In the genomic region with DNA sequence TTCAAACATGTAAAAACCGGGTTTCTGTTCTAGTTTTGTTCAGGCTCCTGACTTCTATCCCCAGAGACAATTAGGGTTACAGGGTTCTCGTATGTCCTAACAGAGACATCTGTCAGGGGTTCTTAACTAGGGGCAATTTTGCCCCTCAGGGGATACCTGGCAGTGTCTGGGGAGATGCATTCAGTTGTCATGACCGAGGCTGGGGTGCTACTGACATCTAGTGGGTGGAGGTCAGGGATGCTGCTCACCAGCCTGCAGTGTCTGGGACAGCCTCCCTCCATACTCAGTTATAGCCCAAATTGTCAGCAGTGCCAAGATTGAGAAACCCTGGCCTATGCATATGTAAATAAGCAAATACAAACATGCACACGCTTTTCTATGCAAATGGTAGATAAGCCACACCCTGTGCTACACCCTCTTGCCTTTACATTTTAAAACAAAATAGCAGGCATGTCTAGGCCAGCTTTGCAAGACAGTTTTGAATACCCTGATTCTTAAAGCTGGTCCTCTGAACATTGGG, we compare ENCODE assay signal across 9 cellular contexts. TPM values are rescaled to one million over a fixed set of nuclear protein-coding genes. Genes with fewer than 3 reads are reported as not detected.
A peak's percentile ranks its signal among the peaks of the same experiment; 100 is the strongest.
DNase-seq lines count a peak whose midpoint lies in the region; ATAC-seq, FAIRE-seq and TF ChIP-seq lines count a peak whose summit lies in the region.
"Had no signal": no experiment of that assay in that cellular context is flagged by ENCODE, and none has a peak within 500 bp of the region (broad histone marks: within the 10 kb centered on the region; RNA-seq: fewer than 3 reads in every experiment).

No MANE protein-coding gene starts in this region.

- no peak overlapping the region for H3K27ac ChIP-seq in endothelial cell of umbilical vein (ENCODE audit: insufficient read depth, low read depth, low read length)

- in situ Hi-C loops in SK-MEL-5 (cut with HindIII; ENCODE audit: low pct_unique_long_range_greater_than_20kb, low sequenced_read_pairs) = no loop called here

- intact Hi-C loops in endothelial cell of umbilical vein (cut with micrococcal nuclease) = no loop called here

- no peak overlapping the region for H3K9ac ChIP-seq in endothelial cell of umbilical vein (replicated peaks; ENCODE audit: extremely low read depth, insufficient read depth, low read length)

- peak; percentile 2 for TF ChIP-seq CTCF in D721Med (IDR thresholded peaks at IDR 0.05; ENCODE audit: insufficient read depth, missing control alignments)
- TF ChIP-seq CTCF in endothelial cell of umbilical vein (IDR thresholded peaks at IDR 0.05; ENCODE audit: extremely low read depth in 1 of 2, insufficient read depth in 1 of 2, low read depth in 1 of 2, low read length in 2 of 2) = peak; percentile 23 to 24

- H3K79me2 ChIP-seq in endothelial cell of umbilical vein (ENCODE audit: control insufficient read depth, insufficient read depth, low read length) = no peaks in the 10 kb centered on the region

- POLR2A ChIA-PET in endothelial cell of umbilical vein (lab: Charles Lee) = no interaction called here

- no peak overlapping the region for H3K4me3 ChIP-seq in endothelial cell of umbilical vein (replicated peaks in 1 of 3; ENCODE audit: insufficient read depth in 1 of 3, low read depth in 1 of 3, low read length in 3 of 3)

- no peak for FAIRE-seq in D721Med (lab: Jason Lieb, UNC)
- no peak for FAIRE-seq in endothelial cell of umbilical vein (lab: Jason Lieb, UNC)
- FAIRE-seq in urothelium cell line (lab: Jason Lieb, UNC) = no peak
- FAIRE-seq: islet of Langerhans had no signal

- CTCF ChIA-PET in endothelial cell of umbilical vein (lab: Charles Lee) = interaction anchor here (1.0 to 3.3 kb wide), 3 partner anchors 10 to 274 kb away, joined by 3 to 17 read pairs (median 16); partner anchors contain the start of gene SOCS1

- dilution Hi-C loops in endothelial cell of umbilical vein (cut with MboI; ENCODE audit: extremely low pct_ligation_motif_present, low sequenced_read_pairs) = no loop called here

- no peak for TF ChIP-seq POLR2A in endothelial cell of umbilical vein (IDR thresholded peaks at IDR 0.05; ENCODE audit: low read depth, low read length)

- no peak overlapping the region for H2AFZ ChIP-seq in endothelial cell of umbilical vein (ENCODE audit: low read depth, low read length)

- no peaks in the 10 kb centered on the region for H4K20me1 ChIP-seq in endothelial cell of umbilical vein (replicated peaks; ENCODE audit: control insufficient read depth, extremely low read depth, insufficient read depth, low read length)

- no peak overlapping the region for H3K4me2 ChIP-seq in endothelial cell of umbilical vein (ENCODE audit: insufficient read depth, low read length)

- no peaks in the 10 kb centered on the region for H3K27me3 ChIP-seq in endothelial cell of umbilical vein (ENCODE audit: control insufficient read depth in 2 of 2, insufficient read depth in 2 of 2, low read length in 2 of 2)

- no peaks in the 10 kb centered on the region for H3K9me3 ChIP-seq in endothelial cell of umbilical vein (replicated peaks; ENCODE audit: control insufficient read depth, insufficient read depth, low read length)

- DNase-seq in D721Med (ENCODE audit: insufficient read length, low spot score) = no peak
- DNase-seq in SK-MEL-5 (ENCODE audit: low read depth, low spot score) = peak; percentile 49
- DNase-seq in endothelial cell of umbilical vein (ENCODE audit: low read depth, low spot score) = no peak
- DNase-seq in urothelium cell line (ENCODE audit: low spot score) = peak; percentile 49
- DNase-seq in NCI-H2196 treated with DMSO at 0.1 percent for 48 hours (lab: John Stamatoyannopoulos, UW; ENCODE audit: unreplicated experiment) = no peak
- no peak for DNase-seq in EL

- ATAC-seq in GM19328 (IDR thresholded peaks at IDR 0.05; ENCODE audit: unreplicated experiment) (peak; percentile 54), HG03175 (IDR thresholded peaks at IDR 0.05; ENCODE audit: unreplicated experiment) (peak; percentile 81)

- BruUV-seq in endothelial cell of umbilical vein (replicated peaks; lab: Mats Ljungman, UMichigan) = no TSS peak

- H3K36me3 ChIP-seq in endothelial cell of umbilical vein (ENCODE audit: control insufficient read depth in 2 of 2, extremely low read depth in 1 of 2, insufficient read depth in 2 of 2, low read length in 2 of 2) = peaks cover 0 to 5% of the 10 kb centered on the region in 2 experiments

- H3K9me1 ChIP-seq in endothelial cell of umbilical vein (replicated peaks; ENCODE audit: control insufficient read depth, extremely low read depth, insufficient read depth, low read length) = no peaks in the 10 kb centered on the region

- peaks cover 13% of the 10 kb centered on the region for H3K4me1 ChIP-seq in endothelial cell of umbilical vein (ENCODE audit: control insufficient read depth, extremely low read depth, insufficient read depth, low read length)

TF ChIP-seq in endothelial cell of umbilical vein, 7 proteins besides CTCF, POLR2A, EP300 and RAD21:
- TF ChIP-seq POLR2AphosphoS5 (IDR thresholded peaks at IDR 0.05; ENCODE audit: insufficient read depth, low read depth, low read length) = no peak

RNA-seq across cellular contexts. Expression of gene CLEC16A, which starts 37.4 kb away (rescaled TPM):
- total RNA-seq in SK-MEL-5 (2014; rRNA removed; shearing (Covaris generic)) = 8.0 TPM in 2 replicates
- polyA plus RNA-seq in SK-MEL-5 (2015; cell fraction: cytosol; rRNA removed) = 11.6 and 14.9 TPM in 2 replicates
- polyA plus RNA-seq in SK-MEL-5 (2015; cell fraction: nucleus; rRNA removed) = 11.8 and 13.7 TPM in 2 replicates
- total RNA-seq in endothelial cell of umbilical vein = 23.3 and 25.7 TPM in 2 replicates
- 11.1 and 11.4 TPM in 2 replicates for polyA plus RNA-seq in endothelial cell of umbilical vein
- 12.5 and 13.3 TPM in 2 replicates for polyA plus RNA-seq in endothelial cell of umbilical vein (2011; cell fraction: cytosol; rRNA removed)
- polyA plus RNA-seq in endothelial cell of umbilical vein (2011; cell fraction: nucleus; rRNA removed) = 23.8 and 24.1 TPM in 2 replicates
- polyA plus RNA-seq in endothelial cell of umbilical vein (2012) = 17.9 and 19.2 TPM in 2 replicates
- polyA minus RNA-seq in endothelial cell of umbilical vein = 37.6 and 41.0 TPM in 2 replicates
- 17.5 TPM for polyA minus RNA-seq in endothelial cell of umbilical vein (2011; cell fraction: cytosol; rRNA and poly(A)+ RNA removed)
- polyA minus RNA-seq in endothelial cell of umbilical vein (2011; cell fraction: nucleus; rRNA and poly(A)+ RNA removed) = 35.3 and 47.3 TPM in 2 replicates

RNA-seq across cellular contexts. Expression of gene DEXI, which starts 39.5 kb away (rescaled TPM):
- 47.6 and 52.8 TPM in 2 replicates for total RNA-seq in SK-MEL-5 (2014; rRNA removed; shearing (Covaris generic))
- 52.8 and 60.6 TPM in 2 replicates for polyA plus RNA-seq in SK-MEL-5 (2015; cell fraction: cytosol; rRNA removed)
- 22.2 and 23.7 TPM in 2 replicates for polyA plus RNA-seq in SK-MEL-5 (2015; cell fraction: nucleus; rRNA removed)
- 29.1 and 32.8 TPM in 2 replicates for total RNA-seq in endothelial cell of umbilical vein
- 69.5 and 72.9 TPM in 2 replicates for polyA plus RNA-seq in endothelial cell of umbilical vein
- 48.1 and 53.8 TPM in 2 replicates for polyA plus RNA-seq in endothelial cell of umbilical vein (2011; cell fraction: cytosol; rRNA removed)
- 22.4 and 25.6 TPM in 2 replicates for polyA plus RNA-seq in endothelial cell of umbilical vein (2011; cell fraction: nucleus; rRNA removed)
- 33.5 and 34.1 TPM in 2 replicates for polyA plus RNA-seq in endothelial cell of umbilical vein (2012)
- polyA minus RNA-seq in endothelial cell of umbilical vein = 23.7 and 33.9 TPM in 2 replicates
- polyA minus RNA-seq in endothelial cell of umbilical vein (2011; cell fraction: cytosol; rRNA and poly(A)+ RNA removed) = 22.7 TPM
- 9.1 and 11.7 TPM in 2 replicates for polyA minus RNA-seq in endothelial cell of umbilical vein (2011; cell fraction: nucleus; rRNA and poly(A)+ RNA removed)

Comparison
In these comparisons a context has a peak if more than half of its experiments do, and no peak if none do; other contexts are left out.
1. DNase-seq: peak in SK-MEL-5 (single experiment) and urothelium cell line (single experiment); none in D721Med (single experiment), endothelial cell of umbilical vein (single experiment), NCI-H2196 treated with DMSO at 0.1 percent for 48 hours (single experiment) and EL (single experiment).